ENCODE assay signal across 9 cellular contexts in the genomic region with DNA sequence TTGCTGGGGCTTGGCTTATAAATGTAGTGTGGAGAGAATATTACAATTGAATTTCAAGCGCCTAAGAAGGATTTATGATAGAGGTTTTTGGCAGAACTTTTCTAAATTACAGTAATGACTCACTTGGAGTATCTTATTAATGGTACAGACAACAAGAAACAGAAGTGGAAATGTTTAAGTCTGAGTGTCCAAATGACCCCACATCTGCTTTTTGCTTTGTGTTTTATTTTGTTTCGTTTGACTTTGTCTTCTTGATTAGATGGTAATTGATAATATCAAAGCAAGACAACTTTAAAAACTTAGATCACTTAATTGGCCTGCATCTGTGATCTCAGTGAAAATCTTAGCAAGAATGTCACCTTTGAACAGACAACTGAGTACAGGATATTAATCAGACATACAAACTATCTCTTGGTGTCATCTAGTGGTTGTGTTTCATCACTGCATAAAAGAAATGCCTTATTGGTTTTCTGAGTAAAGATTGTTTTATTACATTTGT.
DNase-seq lines count a peak whose midpoint lies in the region; ATAC-seq and TF ChIP-seq lines count a peak whose summit lies in the region.
"Had no signal": no experiment of that assay in that cellular context is flagged by ENCODE, and none has a peak within 500 bp of the region (broad histone marks: within the 10 kb centered on the region; RNA-seq: fewer than 3 reads in every experiment).

No MANE protein-coding gene starts in this region.

- intact Hi-C loops in esophagus muscularis mucosa (cut with DNase I): no loop called here
- intact Hi-C loops in left cardiac atrium (cut with DNase I): no loop called here

- H3K36me3 Mint-ChIP-seq in GM23338 (ENCODE audit: low read depth): no peaks in the 10 kb centered on the region
- H3K36me3 Mint-ChIP-seq in stimulated activated naive B cell treated with anti-CD40 and anti-IgM and Interleukin-4, amounts not matched to agents 10 μg/mL and 1 μg/mL and 100 μg/mL, for 72 hours: no peaks in the 10 kb centered on the region
- H3K36me3 Mint-ChIP-seq in activated CD8-positive, alpha-beta memory T cell treated with anti-CD3 and anti-CD28 coated beads, Interleukin-2, amount 10 ng/mL, durations not matched to agents 7 days and 5 days: no peaks in the 10 kb centered on the region

- H2AFZ ChIP-seq in GM23338 (no peak overlapping the region), OCI-LY1 (ENCODE audit: low read length) (no peak overlapping the region)

- no peak overlapping the region for H3K4me3 Mint-ChIP-seq in GM23338
- H3K4me3 Mint-ChIP-seq in stimulated activated naive B cell treated with anti-CD40 and anti-IgM and Interleukin-4, amounts not matched to agents 10 μg/mL and 1 μg/mL and 100 μg/mL, for 72 hours: no peak overlapping the region
- H3K4me3 Mint-ChIP-seq in activated CD8-positive, alpha-beta memory T cell treated with anti-CD3 and anti-CD28 coated beads, Interleukin-2, amount 10 ng/mL, durations not matched to agents 7 days and 5 days: no peak overlapping the region
- H3K4me3 Mint-ChIP-seq: central memory CD8-positive, alpha-beta T cell had no signal

- H3K27me3 ChIP-seq in GM23338 (ENCODE audit: insufficient read depth) (no peaks in the 10 kb centered on the region), OCI-LY1 (ENCODE audit: insufficient read depth, low read length) (no peaks in the 10 kb centered on the region), esophagus muscularis mucosa (no peaks in the 10 kb centered on the region)

- TF ChIP-seq CTCF in 22Rv1 (IDR thresholded peaks at IDR 0.05): peak; percentile 78
- peak; percentile 53 to 67 for TF ChIP-seq CTCF in GM23338 (conservative IDR thresholded peaks at IDR 0.05; ENCODE audit: low read depth in 2 of 2)
- peak; percentile 52 for TF ChIP-seq CTCF in OCI-LY1 (IDR thresholded peaks at IDR 0.05; ENCODE audit: low read length)
- peak; percentile 24 for TF ChIP-seq CTCF in fibroblast of mammary gland (conservative IDR thresholded peaks at IDR 0.05; ENCODE audit: control insufficient read depth, insufficient read depth, low read depth, low read length)
- TF ChIP-seq CTCF in esophagus muscularis mucosa (IDR thresholded peaks at IDR 0.05): no peak

- H3K79me2 ChIP-seq in GM23338 (replicated peaks; ENCODE audit: insufficient read depth) (no peaks in the 10 kb centered on the region), OCI-LY1 (ENCODE audit: insufficient read depth, low read length) (no peaks in the 10 kb centered on the region)

- no peak overlapping the region for H3K9ac ChIP-seq in OCI-LY1 (ENCODE audit: low read length)

- H3K27ac Mint-ChIP-seq in GM23338: no peak overlapping the region
- no peak overlapping the region for H3K27ac Mint-ChIP-seq in stimulated activated naive B cell treated with anti-CD40 and anti-IgM and Interleukin-4, amounts not matched to agents 10 μg/mL and 1 μg/mL and 100 μg/mL, for 72 hours
- H3K27ac Mint-ChIP-seq in activated CD8-positive, alpha-beta memory T cell treated with anti-CD3 and anti-CD28 coated beads, Interleukin-2, amount 10 ng/mL, durations not matched to agents 7 days and 5 days: no peak overlapping the region

- H3K27me3 Mint-ChIP-seq in GM23338 (ENCODE audit: insufficient read depth, low read depth, poor library complexity): no peaks in the 10 kb centered on the region
- no peaks in the 10 kb centered on the region for H3K27me3 Mint-ChIP-seq in stimulated activated naive B cell treated with anti-CD40 and anti-IgM and Interleukin-4, amounts not matched to agents 10 μg/mL and 1 μg/mL and 100 μg/mL, for 72 hours
- H3K27me3 Mint-ChIP-seq in activated CD8-positive, alpha-beta memory T cell treated with anti-CD3 and anti-CD28 coated beads, Interleukin-2, amount 10 ng/mL, durations not matched to agents 7 days and 5 days: no peaks in the 10 kb centered on the region
- H3K27me3 Mint-ChIP-seq: central memory CD8-positive, alpha-beta T cell had no signal

- no peak for DNase-seq in GM23338 (ENCODE audit: low spot score)
- DNase-seq in fibroblast of mammary gland (ENCODE audit: low read depth): peak; percentile 4
- no peak for DNase-seq in stimulated activated naive B cell treated with anti-CD40 and anti-IgM and Interleukin-4, amounts not matched to agents 10 μg/mL and 1 μg/mL and 100 μg/mL, for 72 hours
- no peak for DNase-seq in esophagus muscularis mucosa (ENCODE audit: extremely low spot score)
- no peak for DNase-seq in left cardiac atrium
- no peak for DNase-seq in activated CD8-positive, alpha-beta memory T cell treated with anti-CD3 and anti-CD28 coated beads, Interleukin-2, amount 10 ng/mL, durations not matched to agents 7 days and 5 days

- H3K4me2 ChIP-seq in GM23338 (no peak overlapping the region), OCI-LY1 (ENCODE audit: low read length) (no peak overlapping the region)

- no peak for TF ChIP-seq EP300 in esophagus muscularis mucosa (IDR thresholded peaks at IDR 0.05)

- no peaks in the 10 kb centered on the region for H3K36me3 ChIP-seq in GM23338 (ENCODE audit: insufficient read depth)
- H3K36me3 ChIP-seq in OCI-LY1 (ENCODE audit: insufficient read depth, low read length): no peaks in the 10 kb centered on the region
- H3K36me3 ChIP-seq in esophagus muscularis mucosa: no peaks in the 10 kb centered on the region

- ATAC-seq in GM23338 (no peak), left cardiac atrium (no peak)
- no peak for ATAC-seq in stimulated activated naive B cell treated with anti-CD40 and anti-IgM and Interleukin-4, amounts not matched to agents 10 μg/mL and 1 μg/mL and 100 μg/mL, for 72 hours (replicated peaks)
- ATAC-seq in activated CD8-positive, alpha-beta memory T cell treated with anti-CD3 and anti-CD28 coated beads, Interleukin-2, amount 10 ng/mL, durations not matched to agents 7 days and 5 days: no peak

- WGBS in esophagus muscularis mucosa: 37% methylated on average over 2 of the region's 2 CpGs

- H3K4me1 Mint-ChIP-seq in GM23338: peaks cover 2% of the 10 kb centered on the region
- H3K4me1 Mint-ChIP-seq in stimulated activated naive B cell treated with anti-CD40 and anti-IgM and Interleukin-4, amounts not matched to agents 10 μg/mL and 1 μg/mL and 100 μg/mL, for 72 hours: no peaks in the 10 kb centered on the region
- H3K4me1 Mint-ChIP-seq in activated CD8-positive, alpha-beta memory T cell treated with anti-CD3 and anti-CD28 coated beads, Interleukin-2, amount 10 ng/mL, durations not matched to agents 7 days and 5 days: no peaks in the 10 kb centered on the region
- H3K4me1 Mint-ChIP-seq: central memory CD8-positive, alpha-beta T cell had no signal

- TF ChIP-seq POLR2A in esophagus muscularis mucosa (IDR thresholded peaks at IDR 0.05; ENCODE audit: low read depth): no peak

- H3F3A ChIP-seq in GM23338 (replicated peaks; ENCODE audit: low read depth) (no peaks in the 10 kb centered on the region), OCI-LY1 (ENCODE audit: insufficient read depth, low read length) (no peaks in the 10 kb centered on the region)

- CTCF ChIA-PET in activated CD8-positive, alpha-beta memory T cell treated with anti-CD3 and anti-CD28 coated beads, Interleukin-2, amount 10 ng/mL, durations not matched to agents 7 days and 5 days (lab: Charles Lee): no interaction called here

- H3K27ac ChIP-seq in 22Rv1 (no peak overlapping the region), GM23338 (ENCODE audit: low read depth) (no peak overlapping the region), OCI-LY1 (ENCODE audit: low read depth, low read length, poor library complexity, severe bottlenecking) (no peak overlapping the region), esophagus muscularis mucosa (replicated peaks in 1 of 4) (no peak overlapping the region)

- H3K9me2 ChIP-seq in GM23338 (ENCODE audit: insufficient read depth): no peaks in the 10 kb centered on the region
- H3K9me2 ChIP-seq in OCI-LY1 (ENCODE audit: low read depth, low read length): no peaks in the 10 kb centered on the region

- H3K4me1 ChIP-seq in GM23338 (ENCODE audit: insufficient read depth): no peaks in the 10 kb centered on the region
- no peaks in the 10 kb centered on the region for H3K4me1 ChIP-seq in OCI-LY1 (ENCODE audit: insufficient read depth, low read length, severe bottlenecking)
- no peaks in the 10 kb centered on the region for H3K4me1 ChIP-seq in esophagus muscularis mucosa

- no peaks in the 10 kb centered on the region for H3K9me3 ChIP-seq in OCI-LY1 (ENCODE audit: low read length)
- no peaks in the 10 kb centered on the region for H3K9me3 ChIP-seq in esophagus muscularis mucosa

- no peaks in the 10 kb centered on the region for H4K20me1 ChIP-seq in GM23338 (replicated peaks; ENCODE audit: insufficient read depth)
- H4K20me1 ChIP-seq in OCI-LY1 (ENCODE audit: insufficient read depth, low read length): no peaks in the 10 kb centered on the region

- H3K9me3 Mint-ChIP-seq in GM23338: peaks cover 6% of the 10 kb centered on the region; the same call in 2 of the 3 replicates
- H3K9me3 Mint-ChIP-seq in stimulated activated naive B cell treated with anti-CD40 and anti-IgM and Interleukin-4, amounts not matched to agents 10 μg/mL and 1 μg/mL and 100 μg/mL, for 72 hours: no peaks in the 10 kb centered on the region
- H3K9me3 Mint-ChIP-seq in activated CD8-positive, alpha-beta memory T cell treated with anti-CD3 and anti-CD28 coated beads, Interleukin-2, amount 10 ng/mL, durations not matched to agents 7 days and 5 days (ENCODE audit: low read depth): no peaks in the 10 kb centered on the region
- H3K9me3 Mint-ChIP-seq: central memory CD8-positive, alpha-beta T cell had no signal

- H3K4me3 ChIP-seq in GM23338: no peak overlapping the region
- H3K4me3 ChIP-seq in OCI-LY1 (ENCODE audit: low read depth, low read length, poor library complexity, severe bottlenecking): no peak overlapping the region
- no peak overlapping the region for H3K4me3 ChIP-seq in fibroblast of mammary gland (ENCODE audit: control insufficient read depth, low read depth, low read length)
- H3K4me3 ChIP-seq in esophagus muscularis mucosa: no peak overlapping the region

TF ChIP-seq in GM23338, 12 proteins besides CTCF, POLR2A, EP300 and RAD21:
- TF ChIP-seq STAT1 (IDR thresholded peaks at IDR 0.05; ENCODE audit: unreplicated experiment) (no peak), POLR2AphosphoS5 (IDR thresholded peaks at IDR 0.05; ENCODE audit: low read depth) (no peak), EZH2 (IDR thresholded peaks at IDR 0.05; ENCODE audit: low read depth, unreplicated experiment) (no peak)
- TF ChIP-seq, protein P1, sequence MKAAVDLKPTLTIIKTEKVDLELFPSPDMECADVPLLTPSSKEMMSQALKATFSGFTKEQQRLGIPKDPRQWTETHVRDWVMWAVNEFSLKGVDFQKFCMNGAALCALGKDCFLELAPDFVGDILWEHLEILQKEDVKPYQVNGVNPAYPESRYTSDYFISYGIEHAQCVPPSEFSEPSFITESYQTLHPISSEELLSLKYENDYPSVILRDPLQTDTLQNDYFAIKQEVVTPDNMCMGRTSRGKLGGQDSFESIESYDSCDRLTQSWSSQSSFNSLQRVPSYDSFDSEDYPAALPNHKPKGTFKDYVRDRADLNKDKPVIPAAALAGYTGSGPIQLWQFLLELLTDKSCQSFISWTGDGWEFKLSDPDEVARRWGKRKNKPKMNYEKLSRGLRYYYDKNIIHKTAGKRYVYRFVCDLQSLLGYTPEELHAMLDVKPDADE (IDR thresholded peaks at IDR 0.05): no peak

Comparison
In these comparisons a context has a peak if more than half of its experiments do, and no peak if none do; other contexts are left out.
1. CTCF ChIP-seq: peak in 22Rv1 (single experiment), GM23338 (2 of 2), OCI-LY1 (single experiment) and fibroblast of mammary gland (single experiment); none in esophagus muscularis mucosa (0 of 3).